In genomic region chr2:97743913-97744312, GRCh38 we compare ENCODE assay signal across 1 cellular context.
TF ChIP-seq lines count a peak whose summit lies in the region.

No MANE protein-coding gene starts in this region.

TF ChIP-seq in HepG2, 621 proteins besides CTCF, POLR2A, EP300 and RAD21 (continued from another document and continues in another):
- TF ChIP-seq THAP8 (CRISPR knock-in tag; IDR thresholded peaks at IDR 0.05; ENCODE audit: borderline replicate concordance) (no peak), EZH2 (conservative IDR thresholded peaks at IDR 0.05; ENCODE audit: low read depth, low read length) (no peak), ZBED4 (CRISPR knock-in tag; IDR thresholded peaks at IDR 0.05; ENCODE audit: borderline replicate concordance) (no peak), TCF7L2 (IDR thresholded peaks at IDR 0.05; ENCODE audit: low read depth, low read length) (no peak), MAX (IDR thresholded peaks at IDR 0.05) (0 out of 2 replicates have a peak, but pooled peaks have one; percentile 37), ZNF292 (CRISPR knock-in tag; IDR thresholded peaks at IDR 0.05; ENCODE audit: borderline replicate concordance, low read depth) (no peak), RBM39 (IDR thresholded peaks at IDR 0.05; ENCODE audit: low read depth, low read length, poor library complexity, severe bottlenecking) (no peak), THAP7 (CRISPR knock-in tag; IDR thresholded peaks at IDR 0.05) (no peak), TIGD3 (CRISPR knock-in tag; IDR thresholded peaks at IDR 0.05; ENCODE audit: borderline replicate concordance) (no peak), ZNF343 (CRISPR knock-in tag; IDR thresholded peaks at IDR 0.05) (no peak), ZMYM2 (CRISPR knock-in tag; IDR thresholded peaks at IDR 0.05) (peak; percentile 44; the same call in 1 of the 2 replicates), NR1H2 (CRISPR knock-in tag; IDR thresholded peaks at IDR 0.05; ENCODE audit: borderline replicate concordance, low read depth) (no peak), IRX3 (CRISPR knock-in tag; IDR thresholded peaks at IDR 0.05; ENCODE audit: borderline replicate concordance, low read depth) (no peak), SAP130 (CRISPR knock-in tag; IDR thresholded peaks at IDR 0.05; ENCODE audit: low read depth) (0 out of 2 replicates have a peak, but pooled peaks have one; percentile 33), ZNF557 (CRISPR knock-in tag; IDR thresholded peaks at IDR 0.05) (no peak), CEBPG (CRISPR knock-in tag; IDR thresholded peaks at IDR 0.05) (no peak), ZBTB33 (CRISPR knock-in tag; IDR thresholded peaks at IDR 0.05) (no peak), ARID3A (IDR thresholded peaks at IDR 0.05; ENCODE audit: low read depth, low read length) (no peak), HOXA3 (CRISPR knock-in tag; IDR thresholded peaks at IDR 0.05) (peak; percentile 50; the same call in 1 of the 2 replicates), RXRB (CRISPR knock-in tag; IDR thresholded peaks at IDR 0.05; ENCODE audit: borderline replicate concordance) (peak; percentile 46; the same call in 1 of the 2 replicates), POGZ (CRISPR knock-in tag; IDR thresholded peaks at IDR 0.05) (peak; percentile 92), ZBTB7A (CRISPR knock-in tag; IDR thresholded peaks at IDR 0.05) (peak; percentile 77), ZNF564 (CRISPR knock-in tag; IDR thresholded peaks at IDR 0.05) (no peak), ZSCAN12 (CRISPR knock-in tag; IDR thresholded peaks at IDR 0.05) (no peak), NFIB (CRISPR knock-in tag; IDR thresholded peaks at IDR 0.05; ENCODE audit: borderline replicate concordance) (no peak), RELA (CRISPR knock-in tag; IDR thresholded peaks at IDR 0.05) (no peak), ZNF318 (CRISPR knock-in tag; IDR thresholded peaks at IDR 0.05) (no peak), ZNF776 (CRISPR knock-in tag; IDR thresholded peaks at IDR 0.05) (no peak), ETV5 (CRISPR knock-in tag; IDR thresholded peaks at IDR 0.05; ENCODE audit: borderline replicate concordance) (peak; percentile 87), ZNF660 (CRISPR knock-in tag; IDR thresholded peaks at IDR 0.05; ENCODE audit: borderline replicate concordance, low read depth) (no peak), REST (IDR thresholded peaks at IDR 0.05; ENCODE audit: borderline replicate concordance in 1 of 2, low read depth in 1 of 2, low read length in 2 of 2) (no peak), ZNF383 (CRISPR knock-in tag; IDR thresholded peaks at IDR 0.05; ENCODE audit: borderline replicate concordance) (no peak)
